Comparison of ENCODE assay signal across 1 cellular context in the genomic region with DNA sequence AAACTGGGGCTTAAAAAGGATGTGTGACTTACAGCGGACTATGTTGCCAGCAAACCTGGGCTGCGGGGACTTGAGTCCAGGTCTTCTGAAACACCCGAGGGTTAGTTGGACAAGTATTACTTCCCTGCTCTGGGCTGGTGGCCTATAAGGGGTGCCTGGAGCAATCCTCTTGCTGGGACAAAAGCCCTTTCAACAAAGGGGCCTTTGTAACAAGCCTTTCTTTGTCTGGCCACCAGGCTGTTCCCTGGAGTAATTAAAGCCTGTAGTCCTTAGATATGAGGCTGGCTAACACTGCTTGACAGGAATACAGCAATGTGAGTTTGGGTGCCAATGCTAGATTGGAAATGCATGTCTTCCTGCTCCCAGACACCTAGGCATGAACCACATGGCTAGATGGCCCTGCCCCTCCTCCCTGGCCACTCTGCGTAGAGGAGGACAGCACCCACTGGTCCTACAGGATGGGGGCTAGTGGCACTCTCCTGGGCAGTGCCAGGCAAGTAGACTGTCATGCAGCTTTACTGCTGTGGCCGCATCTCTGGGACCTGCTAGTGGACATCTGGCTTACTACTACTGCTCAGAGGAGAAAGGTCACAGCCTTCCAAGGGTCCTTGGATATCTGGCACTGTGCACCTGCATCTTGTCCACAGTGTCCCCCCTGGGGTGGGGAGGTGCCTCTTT.
TF ChIP-seq lines count a peak whose summit lies in the region.

No MANE protein-coding gene starts in this region.

TF ChIP-seq in GM23338, 12 proteins besides CTCF, POLR2A, EP300 and RAD21 (continued from another document):
- TF ChIP-seq, protein P1, sequence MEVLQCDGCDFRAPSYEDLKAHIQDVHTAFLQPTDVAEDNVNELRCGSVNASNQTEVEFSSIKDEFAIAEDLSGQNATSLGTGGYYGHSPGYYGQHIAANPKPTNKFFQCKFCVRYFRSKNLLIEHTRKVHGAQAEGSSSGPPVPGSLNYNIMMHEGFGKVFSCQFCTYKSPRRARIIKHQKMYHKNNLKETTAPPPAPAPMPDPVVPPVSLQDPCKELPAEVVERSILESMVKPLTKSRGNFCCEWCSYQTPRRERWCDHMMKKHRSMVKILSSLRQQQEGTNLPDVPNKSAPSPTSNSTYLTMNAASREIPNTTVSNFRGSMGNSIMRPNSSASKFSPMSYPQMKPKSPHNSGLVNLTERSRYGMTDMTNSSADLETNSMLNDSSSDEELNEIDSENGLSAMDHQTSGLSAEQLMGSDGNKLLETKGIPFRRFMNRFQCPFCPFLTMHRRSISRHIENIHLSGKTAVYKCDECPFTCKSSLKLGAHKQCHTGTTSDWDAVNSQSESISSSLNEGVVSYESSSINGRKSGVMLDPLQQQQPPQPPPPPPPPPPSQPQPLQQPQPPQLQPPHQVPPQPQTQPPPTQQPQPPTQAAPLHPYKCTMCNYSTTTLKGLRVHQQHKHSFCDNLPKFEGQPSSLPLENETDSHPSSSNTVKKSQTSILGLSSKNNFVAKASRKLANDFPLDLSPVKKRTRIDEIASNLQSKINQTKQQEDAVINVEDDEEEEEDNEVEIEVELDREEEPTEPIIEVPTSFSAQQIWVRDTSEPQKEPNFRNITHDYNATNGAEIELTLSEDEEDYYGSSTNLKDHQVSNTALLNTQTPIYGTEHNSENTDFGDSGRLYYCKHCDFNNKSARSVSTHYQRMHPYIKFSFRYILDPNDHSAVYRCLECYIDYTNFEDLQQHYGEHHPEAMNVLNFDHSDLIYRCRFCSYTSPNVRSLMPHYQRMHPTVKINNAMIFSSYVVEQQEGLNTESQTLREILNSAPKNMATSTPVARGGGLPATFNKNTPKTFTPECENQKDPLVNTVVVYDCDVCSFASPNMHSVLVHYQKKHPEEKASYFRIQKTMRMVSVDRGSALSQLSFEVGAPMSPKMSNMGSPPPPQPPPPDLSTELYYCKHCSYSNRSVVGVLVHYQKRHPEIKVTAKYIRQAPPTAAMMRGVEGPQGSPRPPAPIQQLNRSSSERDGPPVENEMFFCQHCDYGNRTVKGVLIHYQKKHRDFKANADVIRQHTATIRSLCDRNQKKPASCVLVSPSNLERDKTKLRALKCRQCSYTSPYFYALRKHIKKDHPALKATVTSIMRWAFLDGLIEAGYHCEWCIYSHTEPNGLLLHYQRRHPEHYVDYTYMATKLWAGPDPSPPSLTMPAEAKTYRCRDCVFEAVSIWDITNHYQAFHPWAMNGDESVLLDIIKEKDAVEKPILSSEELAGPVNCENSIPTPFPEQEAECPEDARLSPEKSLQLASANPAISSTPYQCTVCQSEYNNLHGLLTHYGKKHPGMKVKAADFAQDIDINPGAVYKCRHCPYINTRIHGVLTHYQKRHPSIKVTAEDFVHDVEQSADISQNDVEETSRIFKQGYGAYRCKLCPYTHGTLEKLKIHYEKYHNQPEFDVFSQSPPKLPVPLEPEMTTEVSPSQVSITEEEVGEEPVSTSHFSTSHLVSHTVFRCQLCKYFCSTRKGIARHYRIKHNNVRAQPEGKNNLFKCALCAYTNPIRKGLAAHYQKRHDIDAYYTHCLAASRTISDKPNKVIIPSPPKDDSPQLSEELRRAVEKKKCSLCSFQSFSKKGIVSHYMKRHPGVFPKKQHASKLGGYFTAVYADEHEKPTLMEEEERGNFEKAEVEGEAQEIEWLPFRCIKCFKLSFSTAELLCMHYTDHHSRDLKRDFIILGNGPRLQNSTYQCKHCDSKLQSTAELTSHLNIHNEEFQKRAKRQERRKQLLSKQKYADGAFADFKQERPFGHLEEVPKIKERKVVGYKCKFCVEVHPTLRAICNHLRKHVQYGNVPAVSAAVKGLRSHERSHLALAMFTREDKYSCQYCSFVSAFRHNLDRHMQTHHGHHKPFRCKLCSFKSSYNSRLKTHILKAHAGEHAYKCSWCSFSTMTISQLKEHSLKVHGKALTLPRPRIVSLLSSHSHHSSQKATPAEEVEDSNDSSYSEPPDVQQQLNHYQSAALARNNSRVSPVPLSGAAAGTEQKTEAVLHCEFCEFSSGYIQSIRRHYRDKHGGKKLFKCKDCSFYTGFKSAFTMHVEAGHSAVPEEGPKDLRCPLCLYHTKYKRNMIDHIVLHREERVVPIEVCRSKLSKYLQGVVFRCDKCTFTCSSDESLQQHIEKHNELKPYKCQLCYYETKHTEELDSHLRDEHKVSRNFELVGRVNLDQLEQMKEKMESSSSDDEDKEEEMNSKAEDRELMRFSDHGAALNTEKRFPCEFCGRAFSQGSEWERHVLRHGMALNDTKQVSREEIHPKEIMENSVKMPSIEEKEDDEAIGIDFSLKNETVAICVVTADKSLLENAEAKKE (CRISPR knock-in tag; IDR thresholded peaks at IDR 0.05) = no peak
- TF ChIP-seq EZH2phosphoT487 (IDR thresholded peaks at IDR 0.05; ENCODE audit: unreplicated experiment) (no peak), REST (IDR thresholded peaks at IDR 0.05; ENCODE audit: unreplicated experiment) (no peak), CREB1 (CRISPR knock-in tag; IDR thresholded peaks at IDR 0.05; ENCODE audit: low read depth) (no peak), NANOG (IDR thresholded peaks at IDR 0.05; ENCODE audit: borderline replicate concordance) (no peak), ETS1 (IDR thresholded peaks at IDR 0.05) (no peak)
